Comparison of ENCODE assay signal across 20 cellular contexts in the genomic region with DNA sequence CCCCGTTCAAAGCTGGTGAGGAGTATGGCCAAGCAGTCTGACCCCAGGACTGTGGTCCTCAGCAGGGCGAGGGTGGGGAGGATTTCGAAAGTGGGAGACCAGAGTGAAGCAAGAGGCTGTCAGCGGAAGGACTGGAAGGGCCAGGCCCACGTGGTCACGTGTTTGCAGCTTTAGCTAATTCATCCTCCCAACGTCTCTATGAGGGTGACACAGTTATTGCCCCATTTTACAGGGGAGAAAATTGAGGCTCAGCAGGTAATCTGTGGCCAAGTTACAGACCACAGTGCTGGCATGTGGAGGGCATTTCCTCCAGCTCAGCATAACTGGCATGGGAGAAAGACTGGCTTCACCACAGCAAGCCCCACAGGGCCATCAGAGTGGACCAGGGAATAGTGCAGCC. TPM values are rescaled to one million over a fixed set of nuclear protein-coding genes. Genes with fewer than 3 reads are reported as not detected.
DNase-seq lines count a peak whose midpoint lies in the region; ATAC-seq and TF ChIP-seq lines count a peak whose summit lies in the region.
"Had no signal": no experiment of that assay in that cellular context is flagged by ENCODE, and none has a peak within 500 bp of the region (broad histone marks: within the 10 kb centered on the region; RNA-seq: fewer than 3 reads in every experiment).

No MANE protein-coding gene starts in this region.

- no peaks in the 10 kb centered on the region for H4K20me1 ChIP-seq in mammary epithelial cell (ENCODE audit: insufficient read depth, low read length)
- H4K20me1 ChIP-seq: BLaER1 had no signal

- no peaks in the 10 kb centered on the region for H3K36me3 ChIP-seq in mammary epithelial cell (ENCODE audit: insufficient read depth, low read length)
- H3K36me3 ChIP-seq: BLaER1 had no signal

- DNase-seq in NK-92 treated with Interleukin-12 subunit alpha and Interleukin-12 subunit beta, amount 100 ng/mL, for 24 hours (lab: John Stamatoyannopoulos, UW): peak; percentile 35
- DNase-seq in NK-92 (lab: John Stamatoyannopoulos, UW; ENCODE audit: unreplicated experiment) (no peak), CD14-positive monocyte (ENCODE audit: low spot score) (no peak), OCI-M1 (lab: John Stamatoyannopoulos, UW) (peak; percentile 6), neural crest cell (ENCODE audit: low read depth, low spot score) (no peak), mammary epithelial cell (no peak), HuH-7.5 (ENCODE audit: low spot score) (no peak)
- DNase-seq: 8988T; CD4-positive, alpha-beta T cell; GM23248; H7; NCI-H2029; NCI-H446 treated with DMSO at 0.1 percent for 48 hours; NCI-H526; NCI-H82; T-helper 17 cell had no signal

- BruUV-seq in mammary epithelial cell (replicated peaks; lab: Mats Ljungman, UMichigan): no TSS peak

- peaks cover 13% of the 10 kb centered on the region for H3K27me3 ChIP-seq in mammary epithelial cell (ENCODE audit: insufficient read depth, low read length)
- H3K27me3 ChIP-seq: BLaER1 had no signal

- H2AFZ ChIP-seq in mammary epithelial cell (ENCODE audit: low read depth, low read length): no peak overlapping the region
- H2AFZ ChIP-seq: GM23248 had no signal

- H3K36me3 Mint-ChIP-seq in CD14-positive monocyte: no peaks in the 10 kb centered on the region
- no peaks in the 10 kb centered on the region for H3K36me3 Mint-ChIP-seq in neural crest cell (ENCODE audit: low read depth)
- H3K36me3 Mint-ChIP-seq: IgD-negative memory B cell had no signal

- in situ Hi-C loops in mammary epithelial cell (cut with MboI; ENCODE audit: low sequenced_read_pairs in 2 of 2): no loop called here

- H3K27ac ChIP-seq in mammary epithelial cell (ENCODE audit: insufficient read depth, low read depth, low read length): no peak overlapping the region
- H3K27ac ChIP-seq: BLaER1, GM23248 had no signal

- WGBS in mammary epithelial cell (ENCODE audit: low coverage, missing lambda C conversion rate): 74% methylated on average over 6 of the region's 7 CpGs

- H3K9me3 ChIP-seq in mammary epithelial cell (replicated peaks; ENCODE audit: insufficient read depth, low read length): no peaks in the 10 kb centered on the region
- H3K9me3 ChIP-seq: BLaER1 had no signal

- no peak overlapping the region for H3K4me2 ChIP-seq in mammary epithelial cell (ENCODE audit: insufficient read depth, low read depth, low read length)
- H3K4me2 ChIP-seq: BLaER1 had no signal

- H3K9ac ChIP-seq in mammary epithelial cell (ENCODE audit: insufficient read depth, low read length): no peak overlapping the region
- H3K9ac ChIP-seq: BLaER1, GM23248 had no signal

- H3K4me1 ChIP-seq in mammary epithelial cell (ENCODE audit: insufficient read depth, low read length): no peaks in the 10 kb centered on the region

- TF ChIP-seq CTCF in CD14-positive monocyte (IDR thresholded peaks at IDR 0.05): no peak
- TF ChIP-seq CTCF in neural crest cell (conservative IDR thresholded peaks at IDR 0.05): no peak
- no peak for TF ChIP-seq CTCF in mammary epithelial cell (conservative IDR thresholded peaks at IDR 0.05 in 1 of 2, IDR thresholded peaks at IDR 0.05 in 1 of 2; ENCODE audit: extremely low read depth in 1 of 2, insufficient read depth in 1 of 2, low read depth in 1 of 2, low read length in 2 of 2)

- H3K4me3 ChIP-seq in mammary epithelial cell (replicated peaks in 1 of 3; ENCODE audit: insufficient read depth in 1 of 3, low read depth in 2 of 3, low read length in 3 of 3): no peak overlapping the region
- H3K4me3 ChIP-seq: BLaER1, GM23248 had no signal

- H3K27ac Mint-ChIP-seq in CD14-positive monocyte: no peak overlapping the region
- peak overlapping the region; percentile 58 for H3K27ac Mint-ChIP-seq in neural crest cell (ENCODE audit: unreplicated experiment)
- H3K27ac Mint-ChIP-seq: CD4-positive, alpha-beta T cell; IgD-negative memory B cell; T-helper 17 cell had no signal

- no peaks in the 10 kb centered on the region for H3K79me2 ChIP-seq in mammary epithelial cell (ENCODE audit: insufficient read depth, low read length)

- no peak for ATAC-seq in HG03095 (IDR thresholded peaks at IDR 0.05; ENCODE audit: unreplicated experiment)
- ATAC-seq: Right ventricle myocardium inferior, T-helper 17 cell had no signal

- peaks cover 2 to 6% (median 3%) of the 10 kb centered on the region in 3 donors for H3K27me3 Mint-ChIP-seq in CD14-positive monocyte (ENCODE audit: low read depth in 3 of 3)
- H3K27me3 Mint-ChIP-seq in neural crest cell (ENCODE audit: low read depth): peaks cover 4% of the 10 kb centered on the region

- H3K4me3 Mint-ChIP-seq in CD14-positive monocyte: peak overlapping the region; percentile 18 to 43
- H3K4me3 Mint-ChIP-seq in neural crest cell: no peak overlapping the region
- H3K4me3 Mint-ChIP-seq: CD4-positive, alpha-beta T cell; IgD-negative memory B cell; T-helper 17 cell had no signal

- dilution Hi-C loops in mammary epithelial cell (cut with HindIII; ENCODE audit: low sequenced_read_pairs): no loop called here

- H3K9me3 Mint-ChIP-seq in CD14-positive monocyte (peaks cover 0 to 4% (median 2%) of the 10 kb centered on the region in 7 donors), neural crest cell (peaks cover 3% of the 10 kb centered on the region)
- H3K9me3 Mint-ChIP-seq: CD4-positive, alpha-beta T cell had no signal

- H3K4me1 Mint-ChIP-seq in CD14-positive monocyte: peaks cover 8% of the 10 kb centered on the region
- H3K4me1 Mint-ChIP-seq in neural crest cell: peaks cover 7% of the 10 kb centered on the region
- H3K4me1 Mint-ChIP-seq: T-helper 17 cell had no signal

- CTCF ChIA-PET in mammary epithelial cell (lab: Charles Lee; ENCODE audit: low non-redundant PET): no interaction called here

- intact Hi-C loops in CD14-positive monocyte (cut with micrococcal nuclease): no loop called here
- intact Hi-C loops in mammary epithelial cell (cut with micrococcal nuclease): no loop called here

RNA-seq across cellular contexts. Expression of gene LTBP1, which starts 45.4 kb away (rescaled TPM):
- polyA plus RNA-seq in CD14-positive monocyte: under 1 TPM; 0.18 to 0.24 TPM
- total RNA-seq in neural crest cell: 26.8 and 30.2 TPM in 2 replicates
- total RNA-seq in mammary epithelial cell: 10 to 100 TPM; 20.9 to 80.2 TPM
- polyA plus RNA-seq in mammary epithelial cell: 13.7 TPM
- polyA minus RNA-seq in mammary epithelial cell: 36.2 TPM
- polyA plus RNA-seq: IgD-negative memory B cell had no signal

Comparison
In these comparisons a context has a peak if more than half of its experiments do, and no peak if none do; other contexts are left out.
1. DNase-seq: peak in NK-92 treated with Interleukin-12 subunit alpha and Interleukin-12 subunit beta, amount 100 ng/mL, for 24 hours (single experiment) and OCI-M1 (single experiment); none in NK-92 (single experiment), CD14-positive monocyte (single experiment), neural crest cell (single experiment), mammary epithelial cell (single experiment) and HuH-7.5 (single experiment).